Comparison of ENCODE assay signal across 35 cellular contexts in the genomic region with DNA sequence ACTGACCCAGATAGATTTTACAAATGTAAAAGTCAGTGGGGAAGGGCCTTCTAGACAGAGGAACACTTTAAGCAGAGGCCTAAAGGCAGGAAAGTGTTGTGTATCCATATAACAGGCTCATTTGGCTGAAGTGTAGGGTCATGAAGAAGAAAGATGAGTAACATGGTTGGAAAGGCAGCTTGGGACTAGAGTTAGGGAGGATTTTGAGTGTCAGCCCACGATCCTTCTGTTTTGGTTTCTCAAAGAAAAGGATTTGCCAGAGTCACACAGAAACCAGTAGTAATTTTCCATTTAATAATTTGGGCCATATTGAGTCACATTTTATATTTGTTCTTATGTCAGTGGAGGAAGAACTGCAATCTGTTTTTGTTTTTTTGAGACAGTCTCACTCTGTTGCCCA.
"Had no signal": no experiment of that assay in that cellular context is flagged by ENCODE, and none has a peak within 500 bp of the region (broad histone marks: within the 10 kb centered on the region; RNA-seq: fewer than 3 reads in every experiment).

No MANE protein-coding gene starts in this region.

- H3K27me3 Mint-ChIP-seq: activated B cell treated with CpG ODN at 0.5 μM for 24 hours; activated CD4-positive, alpha-beta memory T cell treated with anti-CD3 and anti-CD28 coated beads for 36 hours; activated CD4-positive, alpha-beta T cell treated with anti-CD3 and anti-CD28 coated beads, Interleukin-2, amount 10 ng/mL, durations not matched to agents 24 days and 14 days; activated CD8-positive, alpha-beta T cell treated with anti-CD3 and anti-CD28 coated beads for 36 hours; activated naive CD4-positive, alpha-beta T cell treated with anti-CD3 and anti-CD28 coated beads, Interleukin-2, amount 10 ng/mL, durations not matched to agents 7 days and 5 days; activated naive CD4-positive, alpha-beta T cell treated with anti-CD3 and anti-CD28 coated beads, Interleukin-2, amount 50 U/mL, for 24 hours; activated naive CD8-positive, alpha-beta T cell; activated naive CD8-positive, alpha-beta T cell treated with anti-CD3 and anti-CD28 coated beads, Interleukin-2, amount 10 ng/mL, durations not matched to agents 7 days and 5 days; activated naive CD8-positive, alpha-beta T cell treated with anti-CD3 and anti-CD28 coated beads, Interleukin-2, amount 50 U/mL, for 24 hours; activated T-cell treated with anti-CD3 and anti-CD28 coated beads, Interleukin-2, amount 50 U/mL, for 24 hours; brain; central memory CD8-positive, alpha-beta T cell had no signal

- H3K4me3 ChIP-seq: ascending aorta, cardiac muscle cell had no signal

- H3K4me1 ChIP-seq: ascending aorta had no signal

- H3K36me3 ChIP-seq: ascending aorta, cardiac muscle cell had no signal

- H3K27ac ChIP-seq: ascending aorta, cardiac muscle cell, VCaP had no signal

- ATAC-seq: activated CD8-positive, alpha-beta T cell treated with anti-CD3 and anti-CD28 coated beads for 36 hours; activated naive CD8-positive, alpha-beta T cell treated with anti-CD3 and anti-CD28 coated beads, Interleukin-2, amount 50 U/mL, for 24 hours had no signal

- DNase-seq: activated B cell treated with CpG ODN at 0.5 μM for 24 hours; activated CD4-positive, alpha-beta memory T cell treated with anti-CD3 and anti-CD28 coated beads for 36 hours; activated CD4-positive, alpha-beta T cell treated with anti-CD3 and anti-CD28 coated beads for 4 hours; activated CD4-positive, alpha-beta T cell treated with anti-CD3 and anti-CD28 coated beads, Interleukin-2, amount 10 ng/mL, durations not matched to agents 24 days and 14 days; activated CD4-positive, alpha-beta T cell treated with anti-CD3 and anti-CD28 coated beads, Interleukin-2, amount 50 U/mL, for 1 hour; activated CD4-positive, alpha-beta T cell treated with anti-CD3 and anti-CD28 coated beads, Interleukin-2, amount 50 U/mL, for 4 hours; activated CD4-positive, CD25-positive, alpha-beta regulatory T cell treated with anti-CD3 and anti-CD28 coated beads, Interleukin-2, amount 50 U/mL, for 72 hours; activated CD8-positive, alpha-beta memory T cell treated with anti-CD3 and anti-CD28 coated beads, Interleukin-2, amount 50 U/mL, for 4 hours; activated CD8-positive, alpha-beta T cell treated with anti-CD3 and anti-CD28 coated beads for 36 hours; activated effector memory CD4-positive, alpha-beta T cell treated with Interleukin-2 at 50 U/mL for 16 hours; activated gamma-delta T cell; activated naive CD4-positive, alpha-beta T cell treated with anti-CD3 and anti-CD28 coated beads, Interleukin-2, amount 10 ng/mL, durations not matched to agents 7 days and 5 days; activated naive CD4-positive, alpha-beta T cell treated with Interleukin-2 at 50 U/mL for 16 hours; activated naive CD8-positive, alpha-beta T cell treated with anti-CD3 and anti-CD28 coated beads, Interleukin-2, amount 10 ng/mL, durations not matched to agents 7 days and 5 days; activated naive CD8-positive, alpha-beta T cell treated with anti-CD3 and anti-CD28 coated beads, Interleukin-2, amount 50 U/mL, for 24 hours; activated T-cell treated with anti-CD3 and anti-CD28 coated beads, Interleukin-2, amount 50 U/mL, for 24 hours; activated T-cell treated with anti-CD3 and anti-CD28 coated beads, Interleukin-2, amount 50 U/mL, for 48 hours; amygdala; anterior cingulate cortex; caudate nucleus; cerebellar nuclear complex; SW 1271; T-helper 1 cell; T-helper 2 cell; T-helper 9 cell had no signal

- H3K27me3 ChIP-seq: ascending aorta, cardiac muscle cell had no signal

- H3K9me3 ChIP-seq: ascending aorta had no signal

- H3K4me1 Mint-ChIP-seq: activated B cell treated with CpG ODN at 0.5 μM for 24 hours; activated CD4-positive, alpha-beta T cell treated with anti-CD3 and anti-CD28 coated beads, Interleukin-2, amount 10 ng/mL, durations not matched to agents 24 days and 14 days; activated naive CD4-positive, alpha-beta T cell treated with anti-CD3 and anti-CD28 coated beads, Interleukin-2, amount 10 ng/mL, durations not matched to agents 7 days and 5 days; activated naive CD4-positive, alpha-beta T cell treated with anti-CD3 and anti-CD28 coated beads, Interleukin-2, amount 50 U/mL, for 24 hours; activated naive CD8-positive, alpha-beta T cell treated with anti-CD3 and anti-CD28 coated beads, Interleukin-2, amount 10 ng/mL, durations not matched to agents 7 days and 5 days; activated naive CD8-positive, alpha-beta T cell treated with anti-CD3 and anti-CD28 coated beads, Interleukin-2, amount 50 U/mL, for 24 hours; brain; central memory CD8-positive, alpha-beta T cell had no signal

- H3K27ac Mint-ChIP-seq: activated B cell treated with CpG ODN at 0.5 μM for 24 hours; activated CD4-positive, alpha-beta memory T cell treated with anti-CD3 and anti-CD28 coated beads for 36 hours; activated CD4-positive, alpha-beta T cell treated with anti-CD3 and anti-CD28 coated beads, Interleukin-2, amount 10 ng/mL, durations not matched to agents 24 days and 14 days; activated CD8-positive, alpha-beta T cell treated with anti-CD3 and anti-CD28 coated beads for 36 hours; activated naive CD4-positive, alpha-beta T cell treated with anti-CD3 and anti-CD28 coated beads, Interleukin-2, amount 10 ng/mL, durations not matched to agents 7 days and 5 days; activated naive CD4-positive, alpha-beta T cell treated with anti-CD3 and anti-CD28 coated beads, Interleukin-2, amount 50 U/mL, for 24 hours; activated naive CD8-positive, alpha-beta T cell; activated naive CD8-positive, alpha-beta T cell treated with anti-CD3 and anti-CD28 coated beads, Interleukin-2, amount 10 ng/mL, durations not matched to agents 7 days and 5 days; activated naive CD8-positive, alpha-beta T cell treated with anti-CD3 and anti-CD28 coated beads, Interleukin-2, amount 50 U/mL, for 24 hours; activated T-cell treated with anti-CD3 and anti-CD28 coated beads, Interleukin-2, amount 50 U/mL, for 24 hours; activated T-helper 2 cell treated with anti-CD3 and anti-CD28 coated beads, Interferon-gamma antibody, Interleukin-2, Interleukin-4, amounts not matched to agents 10 μg/mL and 5 μg/mL and 100 μg/mL, durations not matched to agents 14 hours and 24 hours and 36 hours; brain; T-helper 1 cell treated with Interleukin-12 subunit alpha and Interleukin-12 subunit beta and Interleukin-4 antibody, amounts not matched to agents 30 μg/mL and 1 μg/mL, for 36 hours; T-helper 2 cell treated with Interferon-gamma antibody and Interleukin-4, amounts not matched to agents 5 μg/mL and 100 μg/mL, for 36 hours had no signal

- H3K4me3 Mint-ChIP-seq: activated B cell treated with CpG ODN at 0.5 μM for 24 hours; activated CD4-positive, alpha-beta memory T cell treated with anti-CD3 and anti-CD28 coated beads for 36 hours; activated CD4-positive, alpha-beta T cell treated with anti-CD3 and anti-CD28 coated beads, Interleukin-2, amount 10 ng/mL, durations not matched to agents 24 days and 14 days; activated CD8-positive, alpha-beta T cell treated with anti-CD3 and anti-CD28 coated beads for 36 hours; activated naive CD4-positive, alpha-beta T cell treated with anti-CD3 and anti-CD28 coated beads, Interleukin-2, amount 10 ng/mL, durations not matched to agents 7 days and 5 days; activated naive CD4-positive, alpha-beta T cell treated with anti-CD3 and anti-CD28 coated beads, Interleukin-2, amount 50 U/mL, for 24 hours; activated naive CD8-positive, alpha-beta T cell; activated naive CD8-positive, alpha-beta T cell treated with anti-CD3 and anti-CD28 coated beads, Interleukin-2, amount 10 ng/mL, durations not matched to agents 7 days and 5 days; activated naive CD8-positive, alpha-beta T cell treated with anti-CD3 and anti-CD28 coated beads, Interleukin-2, amount 50 U/mL, for 24 hours; activated T-cell treated with anti-CD3 and anti-CD28 coated beads, Interleukin-2, amount 50 U/mL, for 24 hours; brain; central memory CD8-positive, alpha-beta T cell; T-helper 1 cell treated with Interleukin-12 subunit alpha and Interleukin-12 subunit beta and Interleukin-4 antibody, amounts not matched to agents 30 μg/mL and 1 μg/mL, for 36 hours; T-helper 2 cell treated with Interferon-gamma antibody and Interleukin-4, amounts not matched to agents 5 μg/mL and 100 μg/mL, for 36 hours had no signal
